ENCODE assay signal across 1 cellular context in genomic region chr22:46355369-46355995, GRCh38.
TF ChIP-seq lines count a peak whose summit lies in the region.

No MANE protein-coding gene starts in this region.

TF ChIP-seq in HCT116, 20 proteins besides CTCF, POLR2A, EP300 and RAD21 (continued from another document):
- TF ChIP-seq, protein P1, sequence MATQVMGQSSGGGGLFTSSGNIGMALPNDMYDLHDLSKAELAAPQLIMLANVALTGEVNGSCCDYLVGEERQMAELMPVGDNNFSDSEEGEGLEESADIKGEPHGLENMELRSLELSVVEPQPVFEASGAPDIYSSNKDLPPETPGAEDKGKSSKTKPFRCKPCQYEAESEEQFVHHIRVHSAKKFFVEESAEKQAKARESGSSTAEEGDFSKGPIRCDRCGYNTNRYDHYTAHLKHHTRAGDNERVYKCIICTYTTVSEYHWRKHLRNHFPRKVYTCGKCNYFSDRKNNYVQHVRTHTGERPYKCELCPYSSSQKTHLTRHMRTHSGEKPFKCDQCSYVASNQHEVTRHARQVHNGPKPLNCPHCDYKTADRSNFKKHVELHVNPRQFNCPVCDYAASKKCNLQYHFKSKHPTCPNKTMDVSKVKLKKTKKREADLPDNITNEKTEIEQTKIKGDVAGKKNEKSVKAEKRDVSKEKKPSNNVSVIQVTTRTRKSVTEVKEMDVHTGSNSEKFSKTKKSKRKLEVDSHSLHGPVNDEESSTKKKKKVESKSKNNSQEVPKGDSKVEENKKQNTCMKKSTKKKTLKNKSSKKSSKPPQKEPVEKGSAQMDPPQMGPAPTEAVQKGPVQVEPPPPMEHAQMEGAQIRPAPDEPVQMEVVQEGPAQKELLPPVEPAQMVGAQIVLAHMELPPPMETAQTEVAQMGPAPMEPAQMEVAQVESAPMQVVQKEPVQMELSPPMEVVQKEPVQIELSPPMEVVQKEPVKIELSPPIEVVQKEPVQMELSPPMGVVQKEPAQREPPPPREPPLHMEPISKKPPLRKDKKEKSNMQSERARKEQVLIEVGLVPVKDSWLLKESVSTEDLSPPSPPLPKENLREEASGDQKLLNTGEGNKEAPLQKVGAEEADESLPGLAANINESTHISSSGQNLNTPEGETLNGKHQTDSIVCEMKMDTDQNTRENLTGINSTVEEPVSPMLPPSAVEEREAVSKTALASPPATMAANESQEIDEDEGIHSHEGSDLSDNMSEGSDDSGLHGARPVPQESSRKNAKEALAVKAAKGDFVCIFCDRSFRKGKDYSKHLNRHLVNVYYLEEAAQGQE (IDR thresholded peaks at IDR 0.05; ENCODE audit: low read depth): no peak
